1 cellular context compared by ENCODE assay signal in the genomic region with DNA sequence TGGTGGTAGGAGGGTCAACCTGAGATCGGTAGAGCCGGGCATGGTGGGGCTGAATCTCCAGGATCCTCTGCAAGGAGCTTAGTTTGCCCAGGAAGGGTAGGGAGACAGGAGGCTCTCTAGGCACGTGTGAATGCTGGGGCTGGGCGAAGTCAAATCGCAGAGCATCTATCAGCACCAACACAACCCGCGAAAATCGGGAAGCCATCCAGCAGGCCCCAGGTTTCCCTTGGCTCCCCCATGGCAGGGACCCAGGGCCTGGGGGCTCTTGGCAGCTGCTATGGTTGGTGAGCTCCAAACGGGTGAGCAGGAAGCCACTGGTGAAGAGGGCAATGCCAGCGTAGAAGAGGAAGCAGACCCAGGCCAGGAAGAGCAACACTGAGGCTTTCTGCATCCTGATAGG.
TF ChIP-seq lines count a peak whose summit lies in the region.

No MANE protein-coding gene starts in this region.

TF ChIP-seq in K562, 482 proteins besides CTCF, POLR2A, EP300 and RAD21:
- TF ChIP-seq HCFC1 (IDR thresholded peaks at IDR 0.05; ENCODE audit: low read depth, low read length) (no peak), ZC3H8 (IDR thresholded peaks at IDR 0.05) (no peak), CSDE1 (IDR thresholded peaks at IDR 0.05) (no peak), ZNF695 (CRISPR knock-in tag; IDR thresholded peaks at IDR 0.05) (no peak), XRCC3 (IDR thresholded peaks at IDR 0.05) (no peak), ZBED1 (IDR thresholded peaks at IDR 0.05) (no peak), CREBBP (IDR thresholded peaks at IDR 0.05; ENCODE audit: low read depth, low read length) (no peak), ZNF253 (CRISPR knock-in tag; conservative IDR thresholded peaks at IDR 0.05) (no peak), RBM39 (optimal IDR thresholded peaks at IDR 0.05; ENCODE audit: low read depth, low read length) (no peak), ZNF41 (CRISPR knock-in tag; conservative IDR thresholded peaks at IDR 0.05) (no peak), ILF3 (IDR thresholded peaks at IDR 0.05; ENCODE audit: borderline replicate concordance) (no peak), SRSF9 (IDR thresholded peaks at IDR 0.05; ENCODE audit: borderline replicate concordance, low read depth, low read length) (no peak), SUPT5H (IDR thresholded peaks at IDR 0.05) (no peak), ADNP (tag; IDR thresholded peaks at IDR 0.05) (no peak), ZNF79 (CRISPR knock-in tag; IDR thresholded peaks at IDR 0.05; ENCODE audit: low read depth) (no peak), ILK (tag; IDR thresholded peaks at IDR 0.05; ENCODE audit: borderline replicate concordance, low read depth) (no peak), RBM22 (IDR thresholded peaks at IDR 0.05; ENCODE audit: low read depth, low read length, poor library complexity, severe bottlenecking) (no peak)
- TF ChIP-seq, protein P1, sequence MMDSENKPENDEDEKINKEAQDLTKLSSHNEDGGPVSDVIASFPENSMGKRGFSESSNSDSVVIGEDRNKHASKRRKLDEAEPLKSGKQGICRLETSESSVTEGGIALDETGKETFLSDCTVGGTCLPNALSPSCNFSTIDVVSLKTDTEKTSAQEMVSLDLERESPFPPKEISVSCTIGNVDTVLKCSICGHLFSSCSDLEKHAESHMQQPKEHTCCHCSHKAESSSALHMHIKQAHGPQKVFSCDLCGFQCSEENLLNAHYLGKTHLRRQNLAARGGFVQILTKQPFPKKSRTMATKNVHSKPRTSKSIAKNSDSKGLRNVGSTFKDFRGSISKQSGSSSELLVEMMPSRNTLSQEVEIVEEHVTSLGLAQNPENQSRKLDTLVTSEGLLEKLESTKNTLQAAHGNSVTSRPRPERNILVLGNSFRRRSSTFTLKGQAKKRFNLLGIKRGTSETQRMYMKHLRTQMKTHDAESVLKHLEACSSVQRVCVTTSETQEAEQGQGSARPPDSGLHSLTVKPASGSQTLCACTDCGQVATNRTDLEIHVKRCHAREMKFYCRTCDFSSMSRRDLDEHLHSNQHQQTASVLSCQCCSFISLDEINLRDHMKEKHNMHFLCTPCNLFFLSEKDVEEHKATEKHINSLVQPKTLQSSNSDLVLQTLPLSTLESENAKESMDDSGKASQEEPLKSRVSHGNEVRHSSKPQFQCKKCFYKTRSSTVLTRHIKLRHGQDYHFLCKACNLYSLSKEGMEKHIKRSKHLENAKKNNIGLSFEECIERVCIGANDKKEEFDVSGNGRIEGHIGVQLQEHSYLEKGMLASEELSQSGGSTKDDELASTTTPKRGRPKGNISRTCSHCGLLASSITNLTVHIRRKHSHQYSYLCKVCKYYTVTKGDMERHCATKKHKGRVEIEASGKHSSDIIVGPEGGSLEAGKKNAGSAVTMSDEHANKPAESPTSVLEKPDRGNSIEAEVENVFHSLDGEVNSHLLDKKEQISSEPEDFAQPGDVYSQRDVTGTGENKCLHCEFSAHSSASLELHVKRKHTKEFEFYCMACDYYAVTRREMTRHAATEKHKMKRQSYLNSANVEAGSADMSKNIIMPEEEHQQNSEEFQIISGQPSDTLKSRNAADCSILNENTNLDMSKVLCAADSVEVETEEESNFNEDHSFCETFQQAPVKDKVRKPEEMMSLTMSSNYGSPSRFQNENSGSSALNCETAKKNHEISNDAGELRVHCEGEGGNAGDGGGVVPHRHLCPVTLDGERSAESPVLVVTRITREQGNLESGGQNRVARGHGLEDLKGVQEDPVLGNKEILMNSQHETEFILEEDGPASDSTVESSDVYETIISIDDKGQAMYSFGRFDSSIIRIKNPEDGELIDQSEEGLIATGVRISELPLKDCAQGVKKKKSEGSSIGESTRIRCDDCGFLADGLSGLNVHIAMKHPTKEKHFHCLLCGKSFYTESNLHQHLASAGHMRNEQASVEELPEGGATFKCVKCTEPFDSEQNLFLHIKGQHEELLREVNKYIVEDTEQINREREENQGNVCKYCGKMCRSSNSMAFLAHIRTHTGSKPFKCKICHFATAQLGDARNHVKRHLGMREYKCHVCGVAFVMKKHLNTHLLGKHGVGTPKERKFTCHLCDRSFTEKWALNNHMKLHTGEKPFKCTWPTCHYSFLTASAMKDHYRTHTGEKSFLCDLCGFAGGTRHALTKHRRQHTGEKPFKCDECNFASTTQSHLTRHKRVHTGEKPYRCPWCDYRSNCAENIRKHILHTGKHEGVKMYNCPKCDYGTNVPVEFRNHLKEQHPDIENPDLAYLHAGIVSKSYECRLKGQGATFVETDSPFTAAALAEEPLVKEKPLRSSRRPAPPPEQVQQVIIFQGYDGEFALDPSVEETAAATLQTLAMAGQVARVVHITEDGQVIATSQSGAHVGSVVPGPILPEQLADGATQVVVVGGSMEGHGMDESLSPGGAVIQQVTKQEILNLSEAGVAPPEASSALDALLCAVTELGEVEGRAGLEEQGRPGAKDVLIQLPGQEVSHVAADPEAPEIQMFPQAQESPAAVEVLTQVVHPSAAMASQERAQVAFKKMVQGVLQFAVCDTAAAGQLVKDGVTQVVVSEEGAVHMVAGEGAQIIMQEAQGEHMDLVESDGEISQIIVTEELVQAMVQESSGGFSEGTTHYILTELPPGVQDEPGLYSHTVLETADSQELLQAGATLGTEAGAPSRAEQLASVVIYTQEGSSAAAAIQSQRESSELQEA (IDR thresholded peaks at IDR 0.05; ENCODE audit: low read depth): no peak
